ENCODE assay signal across 21 cellular contexts in genomic region chr5:179967489-179967888, GRCh38. TPM values are rescaled to one million over a fixed set of nuclear protein-coding genes. Genes with fewer than 3 reads are reported as not detected.
DNase-seq lines count a peak whose midpoint lies in the region; ATAC-seq and TF ChIP-seq lines count a peak whose summit lies in the region.
"Had no signal": no experiment of that assay in that cellular context is flagged by ENCODE, and none has a peak within 500 bp of the region (broad histone marks: within the 10 kb centered on the region; RNA-seq: fewer than 3 reads in every experiment).

No MANE protein-coding gene starts in this region.

- no peak for TF ChIP-seq POLR2A in transverse colon (IDR thresholded peaks at IDR 0.05)

- no peak overlapping the region for H3K27ac Mint-ChIP-seq in activated CD4-positive, alpha-beta T cell treated with anti-CD3 and anti-CD28 coated beads, Interleukin-2, amount 10 ng/mL, durations not matched to agents 24 days and 14 days
- H3K27ac Mint-ChIP-seq in memory B cell, result peak overlapping the region; percentile 88
- H3K27ac Mint-ChIP-seq: activated CD4-positive, alpha-beta T cell treated with anti-CD3 and anti-CD28 coated beads for 36 hours; neural progenitor cell had no signal

- H3K9me3 Mint-ChIP-seq in activated CD4-positive, alpha-beta T cell treated with anti-CD3 and anti-CD28 coated beads, Interleukin-2, amount 10 ng/mL, durations not matched to agents 24 days and 14 days, result no peaks in the 10 kb centered on the region
- no peaks in the 10 kb centered on the region for H3K9me3 Mint-ChIP-seq in memory B cell
- H3K9me3 Mint-ChIP-seq: neural progenitor cell had no signal

- no peak overlapping the region for H3K4me3 ChIP-seq in astrocyte of the spinal cord (ENCODE audit: low read depth, low read length)
- H3K4me3 ChIP-seq in transverse colon, result no peak overlapping the region
- H3K4me3 ChIP-seq: neural progenitor cell, tibial artery had no signal

- peaks cover 5 to 46% (median 28%) of the 10 kb centered on the region in 4 donors for H3K4me1 ChIP-seq in transverse colon
- H3K4me1 ChIP-seq: neural progenitor cell, tibial artery had no signal

- peaks cover 8% of the 10 kb centered on the region for H3K4me1 Mint-ChIP-seq in activated CD4-positive, alpha-beta T cell treated with anti-CD3 and anti-CD28 coated beads, Interleukin-2, amount 10 ng/mL, durations not matched to agents 24 days and 14 days
- peaks cover 39% of the 10 kb centered on the region for H3K4me1 Mint-ChIP-seq in memory B cell
- H3K4me1 Mint-ChIP-seq: neural progenitor cell had no signal

- H3K36me3 ChIP-seq in transverse colon, result peaks cover 0 to 6% (median 2%) of the 10 kb centered on the region in 4 donors

- TF ChIP-seq EP300 in transverse colon (IDR thresholded peaks at IDR 0.05; ENCODE audit: low read depth), result no peak

- H3K27me3 ChIP-seq in transverse colon, result no peaks in the 10 kb centered on the region
- H3K27me3 ChIP-seq: neural progenitor cell, tibial artery had no signal

- no peak overlapping the region for H3K4me3 Mint-ChIP-seq in activated CD4-positive, alpha-beta T cell treated with anti-CD3 and anti-CD28 coated beads, Interleukin-2, amount 10 ng/mL, durations not matched to agents 24 days and 14 days
- H3K4me3 Mint-ChIP-seq in memory B cell, result no peak overlapping the region
- H3K4me3 Mint-ChIP-seq: activated CD4-positive, alpha-beta T cell treated with anti-CD3 and anti-CD28 coated beads for 36 hours; CD14-positive monocyte; neural progenitor cell had no signal

- intact Hi-C loops in activated CD4-positive, alpha-beta T cell treated with anti-CD3 and anti-CD28 coated beads, Interleukin-2, amount 10 ng/mL, durations not matched to agents 24 days and 14 days (cut with micrococcal nuclease), result no loop called here
- intact Hi-C loops in transverse colon (cut with DNase I; ENCODE audit: low total_unique reads), result no loop called here

- peak; percentile 47 for DNase-seq in activated CD4-positive, alpha-beta T cell treated with anti-CD3 and anti-CD28 coated beads, Interleukin-2, amount 10 ng/mL, durations not matched to agents 24 days and 14 days
- no peak for DNase-seq in activated CD4-positive, alpha-beta T cell treated with anti-CD3 and anti-CD28 coated beads, Interleukin-2, amount 50 U/mL, for 48 hours
- DNase-seq in astrocyte of the spinal cord (ENCODE audit: low read depth, low spot score), result peak; percentile 24
- DNase-seq in memory B cell (ENCODE audit: low spot score in 2 of 2), result no peak
- DNase-seq in transverse colon, result peak; percentile 64
- DNase-seq in AG08395 (ENCODE audit: low spot score), result no peak
- no peak for DNase-seq in NCI-H2171 treated with DMSO at 0.1 percent for 48 hours (lab: John Stamatoyannopoulos, UW)
- DNase-seq in T-helper 2 cell, result no peak
- DNase-seq: activated CD4-positive, alpha-beta T cell treated with anti-CD3 and anti-CD28 coated beads for 36 hours; activated CD8-positive, alpha-beta memory T cell treated with anti-CD3 and anti-CD28 coated beads, Interleukin-2, amount 50 U/mL, for 4 hours; activated gamma-delta T cell; cerebellar nuclear complex; DND-41; hippocampal formation; KG1; NCI-H1417; stimulated activated naive CD4-positive, alpha-beta T cell; tibial artery had no signal

- peak overlapping the region; percentile 58 to 80 (median 76) for H3K27ac ChIP-seq in transverse colon
- H3K27ac ChIP-seq: neural progenitor cell, tibial artery had no signal

- H3K9me3 ChIP-seq in transverse colon, result no peaks in the 10 kb centered on the region
- H3K9me3 ChIP-seq: tibial artery had no signal

- H3K27me3 Mint-ChIP-seq in activated CD4-positive, alpha-beta T cell treated with anti-CD3 and anti-CD28 coated beads, Interleukin-2, amount 10 ng/mL, durations not matched to agents 24 days and 14 days, result no peaks in the 10 kb centered on the region
- no peaks in the 10 kb centered on the region for H3K27me3 Mint-ChIP-seq in memory B cell
- H3K27me3 Mint-ChIP-seq: activated CD4-positive, alpha-beta T cell treated with anti-CD3 and anti-CD28 coated beads for 36 hours had no signal

- no peaks in the 10 kb centered on the region for H3K36me3 Mint-ChIP-seq in activated CD4-positive, alpha-beta T cell treated with anti-CD3 and anti-CD28 coated beads, Interleukin-2, amount 10 ng/mL, durations not matched to agents 24 days and 14 days (ENCODE audit: low read depth)
- peaks cover 27% of the 10 kb centered on the region for H3K36me3 Mint-ChIP-seq in memory B cell

- WGBS in transverse colon (ENCODE audit: low coverage in 1 of 2), 2 donors, result 6 to 35% methylated on average over 1 of the region's 1 CpG

- no peak for ATAC-seq in memory B cell (ENCODE audit: low read depth)
- ATAC-seq: activated CD4-positive, alpha-beta T cell treated with anti-CD3 and anti-CD28 coated beads for 36 hours; SK-N-SH treated with all-trans-retinoic acid at 6 μM for 48 hours had no signal

- in situ Hi-C loops in astrocyte of the spinal cord (cut with HindIII; ENCODE audit: low sequenced_read_pairs) (no loop called here), transverse colon (cut with MboI; ENCODE audit: low pct_ligation_motif_present in 1 of 4, low pct_unique_long_range_greater_than_20kb in 1 of 4, low sequenced_read_pairs in 3 of 4) (no loop called here)

- TF ChIP-seq CTCF in astrocyte of the spinal cord (IDR thresholded peaks at IDR 0.05; ENCODE audit: low read depth, low read length) (no peak), transverse colon (IDR thresholded peaks at IDR 0.05) (no peak)

RNA-seq across cellular contexts. Expression of gene TBC1D9B, which starts 59.8 kb away (rescaled TPM):
- total RNA-seq in activated CD4-positive, alpha-beta T cell treated with anti-CD3 and anti-CD28 coated beads, Interleukin-2, amount 10 ng/mL, durations not matched to agents 24 days and 14 days, result 129 and 138 TPM in 2 replicates
- 100 to 1,000 TPM in 2 of 4 donors, 10 to 100 TPM in 2; 90.5 to 178 (median 127) TPM for total RNA-seq in transverse colon

Comparison
In these comparisons a context has a peak if more than half of its experiments do, and no peak if none do; other contexts are left out.
1. DNase-seq: peak in activated CD4-positive, alpha-beta T cell treated with anti-CD3 and anti-CD28 coated beads, Interleukin-2, amount 10 ng/mL, durations not matched to agents 24 days and 14 days (single experiment), astrocyte of the spinal cord (single experiment) and transverse colon (single experiment); none in activated CD4-positive, alpha-beta T cell treated with anti-CD3 and anti-CD28 coated beads, Interleukin-2, amount 50 U/mL, for 48 hours (0 of 2), memory B cell (0 of 2), AG08395 (single experiment), NCI-H2171 treated with DMSO at 0.1 percent for 48 hours (single experiment) and T-helper 2 cell (0 of 5).